Comparison of ENCODE assay signal across 8 cellular contexts in genomic region chr6:6810727-6811126, GRCh38.
DNase-seq lines count a peak whose midpoint lies in the region; ATAC-seq and TF ChIP-seq lines count a peak whose summit lies in the region.

No MANE protein-coding gene starts in this region.

- H3K36me3 Mint-ChIP-seq in H9 (ENCODE audit: insufficient read depth in 1 of 3, low read depth in 3 of 3), result no peaks in the 10 kb centered on the region; a peak in 1 of 7 replicates
- H3K36me3 Mint-ChIP-seq in naive B cell, result no peaks in the 10 kb centered on the region

- H2BK12ac ChIP-seq in H9 (ENCODE audit: insufficient read length, low read depth, low read length), result no peak overlapping the region

- peaks cover 33 to 34% of the 10 kb centered on the region in 2 experiments for H3K4me1 Mint-ChIP-seq in H9
- H3K4me1 Mint-ChIP-seq in naive B cell, result peaks cover 18 to 39% (median 31%) of the 10 kb centered on the region in 3 donors

- H3K27ac ChIP-seq in H9 (ENCODE audit: insufficient read length, low read depth, low read length) (no peak overlapping the region), ascending aorta (no peak overlapping the region)

- H3K18ac ChIP-seq in H9 (ENCODE audit: insufficient read length, low read depth, low read length), result peak overlapping the region; percentile 34

- no peak overlapping the region for H3K4ac ChIP-seq in H9 (ENCODE audit: low read depth, low read length)

- no peaks in the 10 kb centered on the region for H3K79me2 ChIP-seq in H9 (ENCODE audit: insufficient read depth, low read length)

- no CpG with 5 or more reads among the region's 6 CpGs for WGBS in H9 (ENCODE audit: extremely low coverage, insufficient read length, low lambda C conversion rate)

- no peak overlapping the region for H2AFZ ChIP-seq in H9 (ENCODE audit: low read length)

- H3K9me3 Mint-ChIP-seq in H9 (no peaks in the 10 kb centered on the region), naive B cell (no peaks in the 10 kb centered on the region)

- H3K79me1 ChIP-seq in H9 (ENCODE audit: insufficient read depth, low read depth, low read length, poor library complexity, severe bottlenecking), result no peaks in the 10 kb centered on the region

- H3K56ac ChIP-seq in H9 (ENCODE audit: insufficient read length, low read depth, low read length), result no peak overlapping the region

- no peak overlapping the region for H4K91ac ChIP-seq in H9 (ENCODE audit: insufficient read length, low read depth, low read length)

- no peak overlapping the region for H3K4me2 ChIP-seq in H9 (ENCODE audit: insufficient read depth, insufficient read length, low read length)

- H3K4me3 Mint-ChIP-seq in H9, result no peak overlapping the region
- peak overlapping the region; percentile 89 to 99 (median 94) for H3K4me3 Mint-ChIP-seq in naive B cell

- no peaks in the 10 kb centered on the region for H3K23me2 ChIP-seq in H9 (ENCODE audit: insufficient read length, low read depth, low read length, poor library complexity, severe bottlenecking)

- H2AK5ac ChIP-seq in H9 (ENCODE audit: insufficient read length, low read length), result no peak overlapping the region

- no peak overlapping the region for H3K9ac ChIP-seq in H9 (ENCODE audit: extremely low read depth, insufficient read length, low read length)

- TF ChIP-seq CTCF in H9 (conservative IDR thresholded peaks at IDR 0.05) (no peak), ascending aorta (IDR thresholded peaks at IDR 0.05) (no peak), omental fat pad (IDR thresholded peaks at IDR 0.05) (no peak)

- no peaks in the 10 kb centered on the region for H3K36me3 ChIP-seq in ascending aorta

- peak; percentile 55 to 66 for ATAC-seq in naive B cell (ENCODE audit: low read depth in 2 of 2)
- no peak for ATAC-seq in omental fat pad (ENCODE audit: low FRiP score)
- ATAC-seq in HG02571 (IDR thresholded peaks at IDR 0.05; ENCODE audit: unreplicated experiment), result no peak

- no peak overlapping the region for H3K14ac ChIP-seq in H9 (ENCODE audit: insufficient read depth, low read length)

- intact Hi-C loops in ascending aorta (cut with DNase I), result no loop called here

- no peak overlapping the region for H3K23ac ChIP-seq in H9 (ENCODE audit: insufficient read length, low read depth, low read length)

- H4K20me1 ChIP-seq in H9 (ENCODE audit: control insufficient read depth, insufficient read depth, insufficient read length), result no peaks in the 10 kb centered on the region

- H2BK120ac ChIP-seq in H9 (ENCODE audit: low read depth, low read length, poor library complexity, severe bottlenecking), result no peak overlapping the region

- H3K27me3 ChIP-seq in H9 (ENCODE audit: insufficient read depth, low read length) (no peaks in the 10 kb centered on the region), ascending aorta (no peaks in the 10 kb centered on the region)

- peak overlapping the region; percentile 31 to 40 for H3K4me3 ChIP-seq in ascending aorta

- H3K4me1 ChIP-seq in H9 (ENCODE audit: insufficient read depth, low read length) (peaks cover 11% of the 10 kb centered on the region), ascending aorta (no peaks in the 10 kb centered on the region)

- peak; percentile 74 for DNase-seq in DMS53 treated with DMSO at 0.1 percent for 48 hours (lab: John Stamatoyannopoulos, UW; ENCODE audit: unreplicated experiment)
- DNase-seq in H9, result no peak
- peak in 1 of 2 donors; percentile 45 for DNase-seq in ascending aorta (ENCODE audit: low spot score in 2 of 2)
- peak; percentile 39 for DNase-seq in naive B cell
- DNase-seq in hepatic stellate cell (ENCODE audit: low spot score), result no peak
- DNase-seq in omental fat pad (ENCODE audit: low spot score), result no peak
- DNase-seq in nucleus accumbens (lab: John Stamatoyannopoulos, UW), result no peak

- H2BK20ac ChIP-seq in H9 (ENCODE audit: low read depth, low read length, poor library complexity, severe bottlenecking), result no peak overlapping the region

- H3K27ac Mint-ChIP-seq in H9 (peak overlapping the region in 1 of 3 experiments; percentile 80; a peak in 2 of 7 replicates), naive B cell (peak overlapping the region; percentile 95 to 100 (median 98))

- H2BK5ac ChIP-seq in H9 (ENCODE audit: insufficient read length, low read length), result no peak overlapping the region

- no peak overlapping the region for H4K8ac ChIP-seq in H9 (replicated peaks; ENCODE audit: insufficient read length, low read depth, low read length)

- no peak overlapping the region for H3T11ph ChIP-seq in H9 (ENCODE audit: low read length)

- no peak overlapping the region for H4K5ac ChIP-seq in H9 (ENCODE audit: insufficient read length, low read depth, low read length)

- H3K27me3 Mint-ChIP-seq in H9 (ENCODE audit: low read depth) (peaks cover 5% of the 10 kb centered on the region), naive B cell (no peaks in the 10 kb centered on the region)

- H3K9me3 ChIP-seq in H9 (ENCODE audit: control insufficient read depth, low read depth, low read length) (no peaks in the 10 kb centered on the region), ascending aorta (no peaks in the 10 kb centered on the region)

- no peak overlapping the region for H2BK15ac ChIP-seq in H9 (ENCODE audit: low read depth, low read length)

Comparison
In these comparisons a context has a peak if more than half of its experiments do, and no peak if none do; other contexts are left out.
1. DNase-seq: peak in DMS53 treated with DMSO at 0.1 percent for 48 hours (single experiment) and naive B cell (single experiment); none in H9 (single experiment), hepatic stellate cell (single experiment), omental fat pad (single experiment) and nucleus accumbens (0 of 56).
2. H3K4me3 Mint-ChIP-seq: peak in naive B cell (8 of 8); none in H9 (0 of 2).
3. ATAC-seq: peak in naive B cell (2 of 2); none in omental fat pad (single experiment) and HG02571 (single experiment).